Comparison of ENCODE assay signal across 20 cellular contexts in genomic region chr6:40455686-40456389, GRCh38.
"Had no signal": no experiment of that assay in that cellular context is flagged by ENCODE, and none has a peak within 500 bp of the region (broad histone marks: within the 10 kb centered on the region; RNA-seq: fewer than 3 reads in every experiment).

No MANE protein-coding gene starts in this region.

- DNase-seq: cortex of kidney; head of caudate nucleus; kidney; left lung; mesenchymal stem cell; midbrain; naive thymus-derived CD8-positive, alpha-beta T cell; sigmoid colon; stimulated activated CD4-positive, alpha-beta T cell treated with anti-CD3 and anti-CD28 coated beads, Interleukin-2, amount 100 ng/mL, for 24 hours; stimulated activated CD4-positive, alpha-beta T cell treated with anti-CD3 and anti-CD28 coated beads, Interleukin-4, amount 100 ng/mL, for 24 hours; stimulated activated naive CD4-positive, alpha-beta T cell treated with Interleukin-2 at 50 U/mL for 16 hours; stomach; thyroid gland; trophoblast cell had no signal

- ATAC-seq: left lung; naive thymus-derived CD8-positive, alpha-beta T cell; stimulated activated effector memory CD8-positive, alpha-beta T cell treated with anti-CD3 and anti-CD28 coated beads, Interleukin-12 subunit alpha, Interleukin-12 subunit beta, amount 100 ng/mL, for 72 hours had no signal

- H3K36me3 ChIP-seq: left lung, neutrophil, prostate gland, right atrium auricular region, sigmoid colon, stomach, thyroid gland, vagina had no signal

- H3K4me3 ChIP-seq: left lung, prostate gland, right atrium auricular region, sigmoid colon, stomach, thyroid gland, vagina had no signal

- H3K4me1 ChIP-seq: left lung, prostate gland, right atrium auricular region, sigmoid colon, stomach, thyroid gland, vagina had no signal

- H3K27ac ChIP-seq: left lung, neutrophil, prostate gland, right atrium auricular region, sigmoid colon, stomach, thyroid gland, vagina had no signal

- H3K9me3 ChIP-seq: left lung, neutrophil, prostate gland, right atrium auricular region, sigmoid colon, stomach, thyroid gland, vagina had no signal

- H3K27me3 ChIP-seq: left lung, right atrium auricular region, sigmoid colon, stomach, thyroid gland, vagina had no signal

- FAIRE-seq: frontal cortex, kidney had no signal
